In the genomic region with DNA sequence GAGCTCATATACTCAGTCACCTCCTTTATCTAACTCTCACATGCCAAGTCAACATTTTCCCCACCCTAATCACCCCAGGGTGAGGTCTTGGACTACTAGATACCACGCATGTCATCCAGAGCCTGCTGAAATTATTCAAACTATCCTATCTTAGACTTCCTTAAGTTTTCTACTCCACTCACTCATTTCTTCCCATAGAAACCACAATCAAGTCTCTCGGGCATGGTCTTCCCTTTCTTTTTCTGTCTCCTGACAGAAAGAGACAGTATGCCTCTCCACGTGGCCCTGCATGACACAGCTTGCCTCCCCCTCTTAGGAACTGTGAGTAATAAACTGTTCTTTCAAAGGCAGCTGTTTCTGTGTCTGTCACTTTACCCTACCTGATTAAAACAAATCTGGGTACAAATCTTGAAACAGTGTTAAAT, we compare ENCODE assay signal across 20 cellular contexts. TPM values are rescaled to one million over a fixed set of nuclear protein-coding genes. Genes with fewer than 3 reads are reported as not detected.
DNase-seq lines count a peak whose midpoint lies in the region; ATAC-seq, FAIRE-seq and TF ChIP-seq lines count a peak whose summit lies in the region.
"Had no signal": no experiment of that assay in that cellular context is flagged by ENCODE, and none has a peak within 500 bp of the region (broad histone marks: within the 10 kb centered on the region; RNA-seq: fewer than 3 reads in every experiment).

No MANE protein-coding gene starts in this region.

- H3K36me3 ChIP-seq in astrocyte (ENCODE audit: insufficient read depth, low read length) = no peaks in the 10 kb centered on the region

- ATAC-seq in activated naive CD4-positive, alpha-beta T cell treated with anti-CD3 and anti-CD28 coated beads, Interleukin-2, amount 50 U/mL, for 72 hours = peak; percentile 53 to 64
- peak; percentile 41 for ATAC-seq in stimulated activated naive CD8-positive, alpha-beta T cell treated with anti-CD3 and anti-CD28 coated beads, Interleukin-15, Interleukin-2, amounts not matched to agents 100 U/mL and 50 U/mL, for 24 hours
- ATAC-seq in GM18873 (IDR thresholded peaks at IDR 0.05; ENCODE audit: low FRiP score, unreplicated experiment) (no peak), GM21737 (IDR thresholded peaks at IDR 0.05; ENCODE audit: unreplicated experiment) (no peak)
- ATAC-seq: GM23338, HCT116 had no signal

- no peaks in the 10 kb centered on the region for H3K9me3 ChIP-seq in astrocyte (ENCODE audit: insufficient read depth, low read depth, low read length)

- peaks cover 13% of the 10 kb centered on the region for H3K4me1 Mint-ChIP-seq in astrocyte (ENCODE audit: low read depth, unreplicated experiment)

- H3K27me3 ChIP-seq in astrocyte (ENCODE audit: insufficient read depth, low read length) = peaks cover 3% of the 10 kb centered on the region

- H3K9ac ChIP-seq in astrocyte (ENCODE audit: low read length) = no peak overlapping the region

- no peak overlapping the region for H3K27ac ChIP-seq in astrocyte (ENCODE audit: low read depth, low read length)
- H3K27ac ChIP-seq: HL-60 had no signal

- H2AFZ ChIP-seq in astrocyte (ENCODE audit: low read depth, low read length) = no peak overlapping the region
- H2AFZ ChIP-seq: GM23338 had no signal

- peaks cover 0 to 18% of the 10 kb centered on the region in 2 donors for H3K9me3 Mint-ChIP-seq in activated naive CD4-positive, alpha-beta T cell treated with anti-CD3 and anti-CD28 coated beads, Interleukin-2, amount 50 U/mL, for 72 hours
- peaks cover 3% of the 10 kb centered on the region for H3K9me3 Mint-ChIP-seq in astrocyte (ENCODE audit: unreplicated experiment)
- H3K9me3 Mint-ChIP-seq: GM23338 had no signal

- no peak for DNase-seq in activated naive CD4-positive, alpha-beta T cell treated with anti-CD3 and anti-CD28 coated beads, Interleukin-2, amount 50 U/mL, for 72 hours (ENCODE audit: low spot score in 2 of 2)
- DNase-seq in activated naive CD4-positive, alpha-beta T cell (lab: John Stamatoyannopoulos, UW) = no peak
- DNase-seq in astrocyte (ENCODE audit: low read depth) (no peak), head of caudate nucleus (peak in 35 of 42 donors; percentile 14 to 79 (median 52)), T1000 (lab: John Stamatoyannopoulos, UW) (no peak)
- DNase-seq in stimulated activated naive CD8-positive, alpha-beta T cell treated with anti-CD3 and anti-CD28 coated beads, Interleukin-15, Interleukin-2, amounts not matched to agents 100 U/mL and 50 U/mL, for 24 hours = no peak
- DNase-seq: C1 segment of cervical spinal cord, DMS 273 treated with DMSO at 0.1 percent for 48 hours, GF-D8, NCI-H1092 treated with DMSO at 0.1 percent for 48 hours, NCI-H524 had no signal

- no peaks in the 10 kb centered on the region for H4K20me1 ChIP-seq in astrocyte (ENCODE audit: insufficient read depth, low read length)

- no peak for FAIRE-seq in astrocyte (lab: Jason Lieb, UNC)
- FAIRE-seq: GM12891, GM18507 had no signal

- peaks cover 0 to 12% of the 10 kb centered on the region in 2 donors for H3K36me3 Mint-ChIP-seq in activated naive CD4-positive, alpha-beta T cell treated with anti-CD3 and anti-CD28 coated beads, Interleukin-2, amount 50 U/mL, for 72 hours
- H3K36me3 Mint-ChIP-seq in astrocyte (ENCODE audit: low read depth, unreplicated experiment) = no peaks in the 10 kb centered on the region

- H3K27me3 Mint-ChIP-seq in astrocyte (ENCODE audit: low read depth, unreplicated experiment) = no peaks in the 10 kb centered on the region

- no peaks in the 10 kb centered on the region for H3K79me2 ChIP-seq in astrocyte (ENCODE audit: insufficient read depth, low read length)

- no peak overlapping the region for H3K4me3 Mint-ChIP-seq in astrocyte (ENCODE audit: unreplicated experiment)
- H3K4me3 Mint-ChIP-seq: GM23338 had no signal

- H3K4me1 ChIP-seq in astrocyte (ENCODE audit: insufficient read depth, low read length) = no peaks in the 10 kb centered on the region

- TF ChIP-seq CTCF in astrocyte (IDR thresholded peaks at IDR 0.05; ENCODE audit: insufficient read depth, low read depth, low read length) = no peak

- no peak overlapping the region for H3K4me3 ChIP-seq in astrocyte (ENCODE audit: insufficient read depth, low read depth, low read length)
- H3K4me3 ChIP-seq: GM23338 had no signal

- H3K27ac Mint-ChIP-seq in activated naive CD4-positive, alpha-beta T cell treated with anti-CD3 and anti-CD28 coated beads, Interleukin-2, amount 50 U/mL, for 72 hours = peak overlapping the region in 1 of 2 donors; percentile 39
- H3K27ac Mint-ChIP-seq in astrocyte (ENCODE audit: unreplicated experiment) = peak overlapping the region; percentile 78
- H3K27ac Mint-ChIP-seq: GM23338 had no signal

- no peak overlapping the region for H3K4me2 ChIP-seq in astrocyte (ENCODE audit: low read length)
- H3K4me2 ChIP-seq: GM23338 had no signal

- intact Hi-C loops in head of caudate nucleus (cut with DNase I) = no loop called here

RNA-seq across cellular contexts. Expression of gene TAS2R41, which starts 29.4 kb away (rescaled TPM):
- total RNA-seq in activated naive CD4-positive, alpha-beta T cell treated with anti-CD3 and anti-CD28 coated beads, Interleukin-2, amount 50 U/mL, for 72 hours = not detected
- not detected in 2 replicates for total RNA-seq in astrocyte
- total RNA-seq: A673, Daoy had no signal

Comparison
In these comparisons a context has a peak if more than half of its experiments do, and no peak if none do; other contexts are left out.
1. ATAC-seq: peak in activated naive CD4-positive, alpha-beta T cell treated with anti-CD3 and anti-CD28 coated beads, Interleukin-2, amount 50 U/mL, for 72 hours (2 of 2) and stimulated activated naive CD8-positive, alpha-beta T cell treated with anti-CD3 and anti-CD28 coated beads, Interleukin-15, Interleukin-2, amounts not matched to agents 100 U/mL and 50 U/mL, for 24 hours (single experiment); none in GM18873 (single experiment) and GM21737 (single experiment).
2. DNase-seq: peak in head of caudate nucleus (35 of 42); none in activated naive CD4-positive, alpha-beta T cell treated with anti-CD3 and anti-CD28 coated beads, Interleukin-2, amount 50 U/mL, for 72 hours (0 of 2), activated naive CD4-positive, alpha-beta T cell (0 of 4), astrocyte (single experiment), stimulated activated naive CD8-positive, alpha-beta T cell treated with anti-CD3 and anti-CD28 coated beads, Interleukin-15, Interleukin-2, amounts not matched to agents 100 U/mL and 50 U/mL, for 24 hours (single experiment) and T1000 (single experiment).